Comparison of ENCODE assay signal across 1 cellular context in genomic region chr19:38402967-38403674, GRCh38.
TF ChIP-seq lines count a peak whose summit lies in the region.

Gene FAM98C (plus strand): TSS chr19:38403093. CDS start chr19:38403154, 61 bp downstream.

TF ChIP-seq in HepG2, 621 proteins besides CTCF, POLR2A, EP300 and RAD21 (continued from another document and continues in another):
- no peak for TF ChIP-seq PREB (CRISPR knock-in tag; IDR thresholded peaks at IDR 0.05)
- peak; percentile 87 for TF ChIP-seq ELF3 (CRISPR knock-in tag; IDR thresholded peaks at IDR 0.05)
- TF ChIP-seq, protein P1, sequence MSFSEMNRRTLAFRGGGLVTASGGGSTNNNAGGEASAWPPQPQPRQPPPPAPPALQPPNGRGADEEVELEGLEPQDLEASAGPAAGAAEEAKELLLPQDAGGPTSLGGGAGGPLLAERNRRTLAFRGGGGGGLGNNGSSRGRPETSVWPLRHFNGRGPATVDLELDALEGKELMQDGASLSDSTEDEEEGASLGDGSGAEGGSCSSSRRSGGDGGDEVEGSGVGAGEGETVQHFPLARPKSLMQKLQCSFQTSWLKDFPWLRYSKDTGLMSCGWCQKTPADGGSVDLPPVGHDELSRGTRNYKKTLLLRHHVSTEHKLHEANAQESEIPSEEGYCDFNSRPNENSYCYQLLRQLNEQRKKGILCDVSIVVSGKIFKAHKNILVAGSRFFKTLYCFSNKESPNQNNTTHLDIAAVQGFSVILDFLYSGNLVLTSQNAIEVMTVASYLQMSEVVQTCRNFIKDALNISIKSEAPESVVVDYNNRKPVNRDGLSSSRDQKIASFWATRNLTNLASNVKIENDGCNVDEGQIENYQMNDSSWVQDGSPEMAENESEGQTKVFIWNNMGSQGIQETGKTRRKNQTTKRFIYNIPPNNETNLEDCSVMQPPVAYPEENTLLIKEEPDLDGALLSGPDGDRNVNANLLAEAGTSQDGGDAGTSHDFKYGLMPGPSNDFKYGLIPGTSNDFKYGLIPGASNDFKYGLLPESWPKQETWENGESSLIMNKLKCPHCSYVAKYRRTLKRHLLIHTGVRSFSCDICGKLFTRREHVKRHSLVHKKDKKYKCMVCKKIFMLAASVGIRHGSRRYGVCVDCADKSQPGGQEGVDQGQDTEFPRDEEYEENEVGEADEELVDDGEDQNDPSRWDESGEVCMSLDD (CRISPR knock-in tag; IDR thresholded peaks at IDR 0.05; ENCODE audit: borderline replicate concordance), result no peak; the same call in none of the 2 replicates
- 0 out of 2 replicates have a peak, but pooled peaks have one; percentile 37 for TF ChIP-seq ZNF549 (CRISPR knock-in tag; IDR thresholded peaks at IDR 0.05)
- peak; percentile 39 for TF ChIP-seq U2AF1 (optimal IDR thresholded peaks at IDR 0.05; ENCODE audit: low read depth, low read length)
- TF ChIP-seq HIVEP1 (CRISPR knock-in tag; IDR thresholded peaks at IDR 0.05), result peak; percentile 63; the same call in 1 of the 2 replicates
- TF ChIP-seq, protein P2, sequence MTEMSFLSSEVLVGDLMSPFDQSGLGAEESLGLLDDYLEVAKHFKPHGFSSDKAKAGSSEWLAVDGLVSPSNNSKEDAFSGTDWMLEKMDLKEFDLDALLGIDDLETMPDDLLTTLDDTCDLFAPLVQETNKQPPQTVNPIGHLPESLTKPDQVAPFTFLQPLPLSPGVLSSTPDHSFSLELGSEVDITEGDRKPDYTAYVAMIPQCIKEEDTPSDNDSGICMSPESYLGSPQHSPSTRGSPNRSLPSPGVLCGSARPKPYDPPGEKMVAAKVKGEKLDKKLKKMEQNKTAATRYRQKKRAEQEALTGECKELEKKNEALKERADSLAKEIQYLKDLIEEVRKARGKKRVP (CRISPR knock-in tag; IDR thresholded peaks at IDR 0.05), result peak in 1 of 2 experiments; percentile 47; a peak in 1 of 4 replicates
- no peak for TF ChIP-seq HNRNPUL1 (IDR thresholded peaks at IDR 0.05; ENCODE audit: low read depth, low read length)
- TF ChIP-seq MEIS1 (CRISPR knock-in tag; IDR thresholded peaks at IDR 0.05; ENCODE audit: borderline replicate concordance), result peak; percentile 76; the same call in 1 of the 2 replicates
- TF ChIP-seq DBP (CRISPR knock-in tag; IDR thresholded peaks at IDR 0.05; ENCODE audit: not compliant biosample characterization), result no peak
- TF ChIP-seq CHD4 (IDR thresholded peaks at IDR 0.05; ENCODE audit: borderline replicate concordance, low read length), result no peak
- TF ChIP-seq ZZZ3 (CRISPR knock-in tag; IDR thresholded peaks at IDR 0.05; ENCODE audit: borderline replicate concordance), result 0 out of 2 replicates have a peak, but pooled peaks have one; percentile 32
- peak; percentile 61; the same call in 1 of the 2 replicates for TF ChIP-seq CREB1 (IDR thresholded peaks at IDR 0.05)
- 0 out of 2 replicates have a peak, but pooled peaks have one; percentile 9 for TF ChIP-seq CREB1 (CRISPR knock-in tag; IDR thresholded peaks at IDR 0.05)
- no peak for TF ChIP-seq SMARCC2 (IDR thresholded peaks at IDR 0.05)
- TF ChIP-seq ZSCAN25 (CRISPR knock-in tag; IDR thresholded peaks at IDR 0.05), result no peak
- no peak; the same call in none of the 2 replicates for TF ChIP-seq HOXD1 (CRISPR knock-in tag; IDR thresholded peaks at IDR 0.05)
- TF ChIP-seq HINFP (CRISPR knock-in tag; IDR thresholded peaks at IDR 0.05; ENCODE audit: low read depth), result peak; percentile 54; the same call in 1 of the 2 replicates
- no peak for TF ChIP-seq ZNF281 (CRISPR knock-in tag; IDR thresholded peaks at IDR 0.05; ENCODE audit: borderline replicate concordance)
- TF ChIP-seq NKX3-1 (CRISPR knock-in tag; IDR thresholded peaks at IDR 0.05), result peak; percentile 72; the same call in 1 of the 2 replicates
- TF ChIP-seq FOXO4 (CRISPR knock-in tag; conservative IDR thresholded peaks at IDR 0.05), result peak; percentile 92; the same call in 1 of the 2 replicates
- TF ChIP-seq ZSCAN22 (CRISPR knock-in tag; IDR thresholded peaks at IDR 0.05), result no peak; the same call in 1 of the 2 replicates
- TF ChIP-seq MAX (IDR thresholded peaks at IDR 0.05), result peak; percentile 91
- peak; percentile 65 for TF ChIP-seq RBM39 (IDR thresholded peaks at IDR 0.05; ENCODE audit: low read depth, low read length, poor library complexity, severe bottlenecking)
- TF ChIP-seq ZNF773 (CRISPR knock-in tag; IDR thresholded peaks at IDR 0.05; ENCODE audit: borderline replicate concordance), result 0 out of 2 replicates have a peak, but pooled peaks have one; percentile 17
- TF ChIP-seq ZNF280D (CRISPR knock-in tag; IDR thresholded peaks at IDR 0.05), result no peak
- TF ChIP-seq SALL1 (CRISPR knock-in tag; IDR thresholded peaks at IDR 0.05), result peak; percentile 59
- no peak for TF ChIP-seq KAT2B (IDR thresholded peaks at IDR 0.05; ENCODE audit: borderline replicate concordance, low read depth, low read length)
- TF ChIP-seq ZNF446 (CRISPR knock-in tag; IDR thresholded peaks at IDR 0.05), result no peak
- TF ChIP-seq NFE2L2 (IDR thresholded peaks at IDR 0.05; ENCODE audit: low read length), result no peak
- peak; percentile 98 for TF ChIP-seq ZNF580 (CRISPR knock-in tag; IDR thresholded peaks at IDR 0.05; ENCODE audit: borderline replicate concordance, low read depth)
- TF ChIP-seq NR2C2 (CRISPR knock-in tag; IDR thresholded peaks at IDR 0.05; ENCODE audit: borderline replicate concordance), result peak; percentile 47; the same call in 1 of the 2 replicates
- peak; percentile 85; the same call in 1 of the 2 replicates for TF ChIP-seq ZNF414 (CRISPR knock-in tag; IDR thresholded peaks at IDR 0.05)
- TF ChIP-seq HMGXB4 (CRISPR knock-in tag; IDR thresholded peaks at IDR 0.05; ENCODE audit: borderline replicate concordance in 1 of 2, low read depth in 1 of 2), result peak; percentile 97 to 98
- peak; percentile 29; the same call in 1 of the 2 replicates for TF ChIP-seq SMAD3 (CRISPR knock-in tag; IDR thresholded peaks at IDR 0.05)
- TF ChIP-seq SRSF1 (optimal IDR thresholded peaks at IDR 0.05; ENCODE audit: low read depth, low read length), result no peak
- peak; percentile 80; the same call in 1 of the 2 replicates for TF ChIP-seq ZNF235 (CRISPR knock-in tag; IDR thresholded peaks at IDR 0.05; ENCODE audit: borderline replicate concordance)
- peak; percentile 85 for TF ChIP-seq ZNF724P (CRISPR knock-in tag; IDR thresholded peaks at IDR 0.05; ENCODE audit: borderline replicate concordance)
- TF ChIP-seq MXD4 (CRISPR knock-in tag; IDR thresholded peaks at IDR 0.05), result peak; percentile 76; the same call in 1 of the 2 replicates
- TF ChIP-seq MEIS2 (CRISPR knock-in tag; IDR thresholded peaks at IDR 0.05), result peak; percentile 55
- TF ChIP-seq HNRNPH1 (optimal IDR thresholded peaks at IDR 0.05; ENCODE audit: low read depth, low read length), result no peak
- TF ChIP-seq ZNF205 (CRISPR knock-in tag; IDR thresholded peaks at IDR 0.05), result peak; percentile 61; the same call in 1 of the 2 replicates
- no peak for TF ChIP-seq XBP1 (CRISPR knock-in tag; IDR thresholded peaks at IDR 0.05)
- no peak for TF ChIP-seq NONO (IDR thresholded peaks at IDR 0.05)
- TF ChIP-seq NONO (CRISPR knock-in tag; conservative IDR thresholded peaks at IDR 0.05), result peak; percentile 69; the same call in 1 of the 2 replicates
